ENCODE assay signal across 21 cellular contexts in the genomic region with DNA sequence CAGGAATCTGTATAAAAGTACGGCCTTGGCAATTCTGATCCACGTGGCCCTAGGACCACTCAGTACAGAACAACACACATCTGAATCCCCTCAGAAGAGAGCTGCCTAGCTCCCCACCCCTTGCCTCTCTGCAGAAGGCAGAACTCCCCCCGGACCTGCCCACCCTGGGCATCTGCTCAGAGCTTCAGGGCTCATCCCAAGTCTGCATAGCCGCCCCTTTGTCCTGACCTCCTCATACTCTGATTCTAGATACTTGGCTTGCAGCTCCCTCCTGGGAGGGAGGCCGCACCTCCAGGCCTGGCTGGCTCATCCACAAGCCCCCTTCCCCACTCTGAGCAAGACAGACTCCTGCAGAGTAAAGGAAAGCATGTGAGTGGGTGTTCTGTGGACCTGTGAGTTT. TPM values are rescaled to one million over a fixed set of nuclear protein-coding genes. Genes with fewer than 3 reads are reported as not detected.
"Had no signal": no experiment of that assay in that cellular context is flagged by ENCODE, and none has a peak within 500 bp of the region (broad histone marks: within the 10 kb centered on the region; RNA-seq: fewer than 3 reads in every experiment).

No MANE protein-coding gene starts in this region.

- ATAC-seq: activated CD8-positive, alpha-beta memory T cell treated with anti-CD3 and anti-CD28 coated beads, Interleukin-2, amount 10 ng/mL, durations not matched to agents 7 days and 5 days; WTC11 had no signal

- H3K4me3 ChIP-seq: MG63 had no signal

- H3K4me1 Mint-ChIP-seq: activated CD4-positive, alpha-beta T cell treated with anti-CD3 and anti-CD28 coated beads, Interleukin-2, amount 10 ng/mL, durations not matched to agents 24 days and 14 days; activated CD8-positive, alpha-beta memory T cell treated with anti-CD3 and anti-CD28 coated beads, Interleukin-2, amount 10 ng/mL, durations not matched to agents 7 days and 5 days had no signal

- DNase-seq: activated CD4-positive, alpha-beta T cell treated with anti-CD3 and anti-CD28 coated beads, Interleukin-2, amount 10 ng/mL, durations not matched to agents 24 days and 14 days; activated CD4-positive, alpha-beta T cell treated with anti-CD3 and anti-CD28 coated beads, Interleukin-2, amount 50 U/mL, for 48 hours; activated CD4-positive, CD25-positive, alpha-beta regulatory T cell treated with anti-CD3 and anti-CD28 coated beads, Interleukin-2, amount 50 U/mL, for 72 hours; activated CD8-positive, alpha-beta memory T cell treated with anti-CD3 and anti-CD28 coated beads, Interleukin-2, amount 10 ng/mL, durations not matched to agents 7 days and 5 days; activated gamma-delta T cell; activated naive CD4-positive, alpha-beta T cell treated with anti-CD3 and anti-CD28 coated beads for 36 hours; activated T-cell treated with anti-CD3 and anti-CD28 coated beads, Interleukin-2, amount 50 U/mL, for 24 hours; MG63; MV-4-11; NCI-H1092 treated with DMSO at 0.1 percent for 48 hours; NCI-H1417 treated with DMSO at 0.1 percent for 48 hours; NCI-H1694 treated with DMSO at 0.1 percent for 48 hours; NCI-H2029 treated with DMSO at 0.1 percent for 48 hours; NCI-H510A treated with DMSO at 0.1 percent for 48 hours; NCI-H69; NK-92 treated with Interleukin-12 subunit alpha and Interleukin-12 subunit beta, amount 100 ng/mL, for 24 hours; SHP77 treated with DMSO at 0.1 percent for 48 hours had no signal

- H3K9me3 ChIP-seq: MG63 had no signal

- H3K36me3 ChIP-seq: MG63 had no signal

- H3K36me3 Mint-ChIP-seq: activated CD8-positive, alpha-beta memory T cell treated with anti-CD3 and anti-CD28 coated beads, Interleukin-2, amount 10 ng/mL, durations not matched to agents 7 days and 5 days; activated naive CD8-positive, alpha-beta T cell; WTC11 had no signal

- H3K27me3 ChIP-seq: MG63 had no signal

- H3K9me3 Mint-ChIP-seq: activated CD4-positive, alpha-beta T cell treated with anti-CD3 and anti-CD28 coated beads, Interleukin-2, amount 10 ng/mL, durations not matched to agents 24 days and 14 days; activated naive CD4-positive, alpha-beta T cell treated with anti-CD3 and anti-CD28 coated beads for 36 hours; activated T-cell treated with anti-CD3 and anti-CD28 coated beads, Interleukin-2, amount 50 U/mL, for 24 hours; activated T-helper 1 cell treated with anti-CD3 and anti-CD28 coated beads, Interleukin-12 subunit alpha, Interleukin-12 subunit beta, Interleukin-2, Interleukin-4 antibody, amounts not matched to agents 30 ng/mL and 10 ng/mL and 1 ng/mL, durations not matched to agents 14 hours and 24 hours and 36 hours; T-helper 1 cell treated with Interleukin-12 subunit alpha and Interleukin-12 subunit beta and Interleukin-4 antibody, amounts not matched to agents 30 μg/mL and 1 μg/mL, for 36 hours; WTC11 had no signal

- H3K27ac Mint-ChIP-seq: activated CD4-positive, alpha-beta T cell treated with anti-CD3 and anti-CD28 coated beads, Interleukin-2, amount 10 ng/mL, durations not matched to agents 24 days and 14 days; activated CD8-positive, alpha-beta memory T cell treated with anti-CD3 and anti-CD28 coated beads, Interleukin-2, amount 10 ng/mL, durations not matched to agents 7 days and 5 days; activated naive CD4-positive, alpha-beta T cell treated with anti-CD3 and anti-CD28 coated beads for 36 hours; activated naive CD8-positive, alpha-beta T cell; activated T-cell treated with anti-CD3 and anti-CD28 coated beads, Interleukin-2, amount 50 U/mL, for 24 hours; activated T-helper 1 cell treated with anti-CD3 and anti-CD28 coated beads, Interleukin-12 subunit alpha, Interleukin-12 subunit beta, Interleukin-2, Interleukin-4 antibody, amounts not matched to agents 30 ng/mL and 10 ng/mL and 1 ng/mL, durations not matched to agents 14 hours and 24 hours and 36 hours; T-helper 1 cell treated with Interleukin-12 subunit alpha and Interleukin-12 subunit beta and Interleukin-4 antibody, amounts not matched to agents 30 μg/mL and 1 μg/mL, for 36 hours; WTC11 had no signal

- H3K4me3 Mint-ChIP-seq: activated CD4-positive, alpha-beta T cell treated with anti-CD3 and anti-CD28 coated beads, Interleukin-2, amount 10 ng/mL, durations not matched to agents 24 days and 14 days; activated CD8-positive, alpha-beta memory T cell treated with anti-CD3 and anti-CD28 coated beads, Interleukin-2, amount 10 ng/mL, durations not matched to agents 7 days and 5 days; activated naive CD4-positive, alpha-beta T cell treated with anti-CD3 and anti-CD28 coated beads for 36 hours; activated naive CD8-positive, alpha-beta T cell; activated T-cell treated with anti-CD3 and anti-CD28 coated beads, Interleukin-2, amount 50 U/mL, for 24 hours; activated T-helper 1 cell treated with anti-CD3 and anti-CD28 coated beads, Interleukin-12 subunit alpha, Interleukin-12 subunit beta, Interleukin-2, Interleukin-4 antibody, amounts not matched to agents 30 ng/mL and 10 ng/mL and 1 ng/mL, durations not matched to agents 14 hours and 24 hours and 36 hours; T-helper 1 cell treated with Interleukin-12 subunit alpha and Interleukin-12 subunit beta and Interleukin-4 antibody, amounts not matched to agents 30 μg/mL and 1 μg/mL, for 36 hours; WTC11 had no signal

RNA-seq across cellular contexts. Expression of gene GRID1, which starts 49.6 kb away (rescaled TPM):
- total RNA-seq: activated CD4-positive, alpha-beta T cell treated with anti-CD3 and anti-CD28 coated beads, Interleukin-2, amount 10 ng/mL, durations not matched to agents 24 days and 14 days; activated CD8-positive, alpha-beta memory T cell treated with anti-CD3 and anti-CD28 coated beads, Interleukin-2, amount 10 ng/mL, durations not matched to agents 7 days and 5 days; activated naive CD4-positive, alpha-beta T cell treated with anti-CD3 and anti-CD28 coated beads for 36 hours; activated T-helper 1 cell treated with anti-CD3 and anti-CD28 coated beads, Interleukin-12 subunit alpha, Interleukin-12 subunit beta, Interleukin-2, Interleukin-4 antibody, amounts not matched to agents 30 ng/mL and 10 ng/mL and 1 ng/mL, durations not matched to agents 14 hours and 24 hours and 36 hours had no signal
